ENCODE assay signal across 21 cellular contexts in genomic region chr4:80165855-80166254, GRCh38.
"Had no signal": no experiment of that assay in that cellular context is flagged by ENCODE, and none has a peak within 500 bp of the region (broad histone marks: within the 10 kb centered on the region; RNA-seq: fewer than 3 reads in every experiment).

No MANE protein-coding gene starts in this region.

- H3K9me3 ChIP-seq: SJSA1, SK-N-SH had no signal

- DNase-seq: Karpas-422, KG1, MM.1S, NCI-H1092 treated with DMSO at 0.1 percent for 48 hours, NCI-H1436, NCI-H187, NCI-H2029, NCI-H2081 treated with DMSO at 0.1 percent for 48 hours, NCI-H2171, NCI-H226, NCI-H446, NCI-H510A, NCI-H524 treated with DMSO at 0.1 percent for 48 hours, NCI-H69, NCI-H774, Right ventricle myocardium superior, RPMI8226, SIG-M5, SK-N-SH had no signal

- H3K4me3 ChIP-seq: SJSA1 had no signal

- H3K27ac ChIP-seq: SJSA1 had no signal

- H3K36me3 ChIP-seq: SJSA1 had no signal

- FAIRE-seq: RCC 7860 had no signal

- H3K4me1 ChIP-seq: SJSA1 had no signal

- H3K4me2 ChIP-seq: SK-N-SH had no signal

- H3K9ac ChIP-seq: SK-N-SH had no signal

- H3K27me3 ChIP-seq: SJSA1 had no signal
